14 cellular contexts compared by ENCODE assay signal in genomic region chr3:4687167-4687566, GRCh38.
A peak's percentile ranks its signal among the peaks of the same experiment; 100 is the strongest.
DNase-seq lines count a peak whose midpoint lies in the region; ATAC-seq, FAIRE-seq and TF ChIP-seq lines count a peak whose summit lies in the region.
"Had no signal": no experiment of that assay in that cellular context is flagged by ENCODE, and none has a peak within 500 bp of the region (broad histone marks: within the 10 kb centered on the region; RNA-seq: fewer than 3 reads in every experiment).

No MANE protein-coding gene starts in this region.

- POLR2A ChIA-PET in GM12878 (lab: Charles Lee) = no interaction called here

- TF ChIP-seq CTCF in GM12878 (IDR thresholded peaks at IDR 0.05 in 2 of 3, conservative IDR thresholded peaks at IDR 0.05 in 1 of 3; ENCODE audit: control insufficient read depth in 2 of 3, extremely low read depth in 1 of 3, insufficient read depth in 1 of 3, low read depth in 3 of 3, low read length in 3 of 3) (no peak), lung (IDR thresholded peaks at IDR 0.05; ENCODE audit: control extremely low read depth, extremely low read depth) (no peak)

- H3K9me3 ChIP-seq in GM12878 (replicated peaks; ENCODE audit: control insufficient read depth, insufficient read depth, low read length) (peaks cover 4% of the 10 kb centered on the region; the same call in 2 of the 3 replicates), lung (ENCODE audit: control insufficient read depth in 2 of 2, insufficient read depth in 1 of 2, low read length in 1 of 2) (peaks cover 0 to 3% of the 10 kb centered on the region in 2 donors)
- H3K9me3 ChIP-seq: neutrophil had no signal

- in situ Hi-C loops in GM12878 (cut with MboI) = no loop called here

- H3K4me1 ChIP-seq in GM12878 (ENCODE audit: control insufficient read depth, insufficient read depth, low read length) (no peaks in the 10 kb centered on the region), lung (ENCODE audit: control insufficient read depth in 2 of 2, insufficient read depth in 2 of 2, low read length in 2 of 2) (no peaks in the 10 kb centered on the region)

- no peaks in the 10 kb centered on the region for H3K27me3 ChIP-seq in GM12878 (replicated peaks in 1 of 2; ENCODE audit: control insufficient read depth in 2 of 2, insufficient read depth in 2 of 2, low read length in 1 of 2)
- no peaks in the 10 kb centered on the region for H3K27me3 ChIP-seq in lung (ENCODE audit: control insufficient read depth, insufficient read depth)
- H3K27me3 ChIP-seq: neutrophil had no signal

- no peak for TF ChIP-seq RAD21 in GM12878 (IDR thresholded peaks at IDR 0.05; ENCODE audit: insufficient read depth, low read depth, low read length)

- CTCF ChIA-PET in GM12878 (lab: Yijun Ruan, JAX) = interaction anchor here (0.9 kb wide), 1 partner anchor 45 kb away, joined by 3 read pairs; no protein-coding TSS in a partner anchor

- WGBS in GM12878 (ENCODE audit: insufficient coverage, insufficient replicate concordance, low lambda C conversion rate, missing lambda C conversion rate) = 96% methylated on average over 4 of the region's 4 CpGs
- 60 to 80% methylated on average over 4 of the region's 4 CpGs for WGBS in lung, 2 donors

- DNase-seq in COLO668 (lab: John Stamatoyannopoulos, UW; ENCODE audit: unreplicated experiment) = peak; percentile 4
- peak; percentile 12 for DNase-seq in LHCN-M2 (ENCODE audit: low read depth)
- DNase-seq in GM12878 (ENCODE audit: low read depth, low spot score) = no peak
- peak; percentile 35 for DNase-seq in lung (ENCODE audit: low spot score)
- DNase-seq in DMS153 (lab: John Stamatoyannopoulos, UW) = no peak
- no peak for DNase-seq in ecto neural progenitor cell (ENCODE audit: low spot score)
- DNase-seq in NCI-H2081 (lab: John Stamatoyannopoulos, UW) = no peak
- DNase-seq in T-helper 1 cell = no peak
- DNase-seq: activated CD8-positive, alpha-beta T cell treated with anti-CD3 and anti-CD28 coated beads for 36 hours; cortex of kidney; KG1; NCI-H1694 treated with DMSO at 0.1 percent for 48 hours had no signal

- H4K20me1 ChIP-seq in GM12878 (ENCODE audit: control insufficient read depth, insufficient read depth) = no peaks in the 10 kb centered on the region

- no peak for TF ChIP-seq POLR2A in GM12878 (IDR thresholded peaks at IDR 0.05; ENCODE audit: low read depth, low read length)

- intact Hi-C loops in GM12878 (cut with micrococcal nuclease; ENCODE audit: unreplicated experiment) = no loop called here

- H3K9ac ChIP-seq in GM12878 (ENCODE audit: control insufficient read depth, insufficient read depth, low read length) = no peak overlapping the region

- ATAC-seq in GM12878 (no peak), lung (ENCODE audit: insufficient read depth, low FRiP score) (peak; percentile 70)
- ATAC-seq: activated CD8-positive, alpha-beta T cell treated with anti-CD3 and anti-CD28 coated beads for 36 hours; esophagus mucosa had no signal

- H3K27ac ChIP-seq in GM12878 (ENCODE audit: control insufficient read depth, insufficient read depth) (no peak overlapping the region), lung (ENCODE audit: low read depth in 1 of 2, low read length in 1 of 2) (no peak overlapping the region)
- H3K27ac ChIP-seq: neutrophil had no signal

- RAD21 ChIA-PET in GM12878 (lab: Charles Lee; ENCODE audit: unreplicated experiment) = no interaction called here

- no peak overlapping the region for H2AFZ ChIP-seq in GM12878 (ENCODE audit: control insufficient read depth, low read depth, low read length)

- no peak for TF ChIP-seq EP300 in GM12878 (IDR thresholded peaks at IDR 0.05; ENCODE audit: borderline replicate concordance in 1 of 2, control insufficient read depth in 1 of 2, low read depth in 2 of 2, low read length in 2 of 2)

- SMC1A ChIA-PET in GM12878 (lab: Charles Lee; ENCODE audit: uncharacterized antibody, unreplicated experiment) = interaction anchor here (0.8 to 0.9 kb wide), 2 partner anchors 13 to 158 kb away, joined by 3 to 4 read pairs; no protein-coding TSS in a partner anchor

- H3K36me3 ChIP-seq in GM12878 (ENCODE audit: control insufficient read depth in 2 of 2, insufficient read depth in 2 of 2, low read length in 1 of 2) = peaks cover 10 to 31% of the 10 kb centered on the region in 2 experiments
- H3K36me3 ChIP-seq in lung (ENCODE audit: control insufficient read depth in 2 of 2, insufficient read depth in 2 of 2, low read length in 2 of 2) = peaks cover 18 to 22% of the 10 kb centered on the region in 2 donors

- BruUV-seq in GM12878 (replicated peaks; lab: Mats Ljungman, UMichigan) = no TSS peak

- FAIRE-seq in GM12878 (lab: Jason Lieb, UNC) = no peak

- no peak overlapping the region for H3K4me2 ChIP-seq in GM12878 (ENCODE audit: control insufficient read depth, insufficient read depth)

- no peak overlapping the region for H3K4me3 ChIP-seq in GM12878
- H3K4me3 ChIP-seq in lung = no peak overlapping the region

- no peaks in the 10 kb centered on the region for H3K79me2 ChIP-seq in GM12878 (ENCODE audit: control insufficient read depth, insufficient read depth, low read length)

TF ChIP-seq in GM12878, 131 proteins besides CTCF, POLR2A, EP300 and RAD21:
- TF ChIP-seq HDGF (IDR thresholded peaks at IDR 0.05) = no peak
- peak; percentile 6; the same call in 1 of the 2 replicates for TF ChIP-seq PAX5 (IDR thresholded peaks at IDR 0.05; ENCODE audit: borderline replicate concordance, low read depth, low read length)
TF ChIP-seq in GM12878: peak in this region for 1.

Comparison
In these comparisons a context has a peak if more than half of its experiments do, and no peak if none do; other contexts are left out.
1. DNase-seq: peak in COLO668 (single experiment), LHCN-M2 (single experiment) and lung (single experiment); none in GM12878 (single experiment), DMS153 (single experiment), ecto neural progenitor cell (single experiment), NCI-H2081 (0 of 2) and T-helper 1 cell (0 of 5).